7 cellular contexts compared by ENCODE assay signal in genomic region chr12:2416158-2416557, GRCh38.
"Had no signal": no experiment of that assay in that cellular context is flagged by ENCODE, and none has a peak within 500 bp of the region (broad histone marks: within the 10 kb centered on the region; RNA-seq: fewer than 3 reads in every experiment).

No MANE protein-coding gene starts in this region.

- H3K36me3 ChIP-seq: HAP-1 had no signal

- H3K4me1 ChIP-seq: HAP-1 had no signal

- ATAC-seq: HCT116, K562 had no signal

- H3K9me3 ChIP-seq: HAP-1 had no signal

- H3K4me3 ChIP-seq: HAP-1, K562 had no signal

- FAIRE-seq: H54, K562 had no signal

- DNase-seq: GOT3, IMR-90, KG1 had no signal
